ENCODE assay signal across 8 cellular contexts in genomic region chr12:130031571-130032189, GRCh38.
DNase-seq lines count a peak whose midpoint lies in the region; ATAC-seq, FAIRE-seq and TF ChIP-seq lines count a peak whose summit lies in the region.

No MANE protein-coding gene starts in this region.

- H3K4me2 ChIP-seq in keratinocyte (ENCODE audit: control insufficient read depth, extremely low read depth, insufficient read depth, low read depth, low read length): no peak overlapping the region

- TF ChIP-seq CTCF in AG09319 (IDR thresholded peaks at IDR 0.05; ENCODE audit: low read depth, low read length): peak; percentile 81
- peak; percentile 91 for TF ChIP-seq CTCF in astrocyte of the cerebellum (IDR thresholded peaks at IDR 0.05; ENCODE audit: low read depth, low read length, missing control alignments)
- peak; percentile 86 to 99 (median 99) for TF ChIP-seq CTCF in keratinocyte (optimal IDR thresholded peaks at IDR 0.05 in 1 of 3, IDR thresholded peaks at IDR 0.05 in 1 of 3, conservative IDR thresholded peaks at IDR 0.05 in 1 of 3; ENCODE audit: extremely low read depth in 1 of 3, insufficient read depth in 2 of 3, low read length in 3 of 3)

- H3K79me2 ChIP-seq in keratinocyte (ENCODE audit: control insufficient read depth, insufficient read depth, low read length): no peaks in the 10 kb centered on the region

- peak; percentile 74 for ATAC-seq in GM18498 (IDR thresholded peaks at IDR 0.05; ENCODE audit: unreplicated experiment)
- ATAC-seq in HG03378 (IDR thresholded peaks at IDR 0.05; ENCODE audit: unreplicated experiment): no peak

- in situ Hi-C loops in astrocyte of the cerebellum (cut with HindIII; ENCODE audit: low sequenced_read_pairs): no loop called here

- FAIRE-seq in keratinocyte (lab: Jason Lieb, UNC): peak; percentile 62

- H3K9me3 ChIP-seq in keratinocyte (ENCODE audit: control insufficient read depth, low read depth, low read length): no peaks in the 10 kb centered on the region

- H3K4me3 ChIP-seq in astrocyte of the cerebellum (ENCODE audit: low read depth, low read length) (no peak overlapping the region), keratinocyte (ENCODE audit: control insufficient read depth in 2 of 3, extremely low read depth in 1 of 3, insufficient read depth in 2 of 3, low read depth in 1 of 3, low read length in 3 of 3) (no peak overlapping the region)

- H3K27me3 ChIP-seq in keratinocyte (ENCODE audit: control insufficient read depth, extremely low read depth, insufficient read depth, low read length): no peaks in the 10 kb centered on the region

- H3K36me3 ChIP-seq in keratinocyte (ENCODE audit: control insufficient read depth in 2 of 2, extremely low read depth in 1 of 2, insufficient read depth in 2 of 2, low read length in 2 of 2): no peaks in the 10 kb centered on the region

- H2AFZ ChIP-seq in keratinocyte (ENCODE audit: control insufficient read depth, low read length): no peak overlapping the region

- H3K9me1 ChIP-seq in keratinocyte (ENCODE audit: control insufficient read depth, extremely low read depth, insufficient read depth, low read length): no peaks in the 10 kb centered on the region

- no peaks in the 10 kb centered on the region for H3K4me1 ChIP-seq in keratinocyte (ENCODE audit: control insufficient read depth, extremely low read depth, insufficient read depth, low read length)

- H4K20me1 ChIP-seq in keratinocyte (ENCODE audit: control insufficient read depth, extremely low read depth, insufficient read depth, low read length): no peaks in the 10 kb centered on the region

- dilution Hi-C loops in keratinocyte (cut with MboI; ENCODE audit: extremely low pct_ligation_motif_present, low sequenced_read_pairs): loop anchor here (25.0 kb wide), 1 partner anchor 306 kb away; the partner anchor contains the start of gene PIWIL1

- no peak overlapping the region for H3K27ac ChIP-seq in keratinocyte (ENCODE audit: control insufficient read depth, insufficient read depth, low read length)

- DNase-seq in AG09319 (ENCODE audit: extremely low read depth, low read depth) (no peak), HT-29 (ENCODE audit: low spot score) (peak; percentile 70), SW480 (ENCODE audit: low spot score) (peak; percentile 39), astrocyte of the cerebellum (ENCODE audit: low read depth) (no peak), keratinocyte (ENCODE audit: low read depth, low spot score) (peak; percentile 45)
- DNase-seq in stimulated activated CD4-positive, alpha-beta T cell treated with anti-CD3 and anti-CD28 coated beads, TNF-alpha, amount 100 ng/mL, for 24 hours (ENCODE audit: low read depth in 3 of 3): peak; percentile 31 to 62 (median 31)

- H3K9ac ChIP-seq in keratinocyte (ENCODE audit: control insufficient read depth, extremely low read depth, insufficient read depth, low read length): no peak overlapping the region

Comparison
In these comparisons a context has a peak if more than half of its experiments do, and no peak if none do; other contexts are left out.
1. DNase-seq: peak in HT-29 (single experiment), SW480 (single experiment), keratinocyte (single experiment) and stimulated activated CD4-positive, alpha-beta T cell treated with anti-CD3 and anti-CD28 coated beads, TNF-alpha, amount 100 ng/mL, for 24 hours (3 of 3); none in AG09319 (single experiment) and astrocyte of the cerebellum (single experiment).
2. Peak in every context shown above with its lines, with median percentiles within 50 percentile points of each other: CTCF ChIP-seq.